9 cellular contexts compared by ENCODE assay signal in the genomic region with DNA sequence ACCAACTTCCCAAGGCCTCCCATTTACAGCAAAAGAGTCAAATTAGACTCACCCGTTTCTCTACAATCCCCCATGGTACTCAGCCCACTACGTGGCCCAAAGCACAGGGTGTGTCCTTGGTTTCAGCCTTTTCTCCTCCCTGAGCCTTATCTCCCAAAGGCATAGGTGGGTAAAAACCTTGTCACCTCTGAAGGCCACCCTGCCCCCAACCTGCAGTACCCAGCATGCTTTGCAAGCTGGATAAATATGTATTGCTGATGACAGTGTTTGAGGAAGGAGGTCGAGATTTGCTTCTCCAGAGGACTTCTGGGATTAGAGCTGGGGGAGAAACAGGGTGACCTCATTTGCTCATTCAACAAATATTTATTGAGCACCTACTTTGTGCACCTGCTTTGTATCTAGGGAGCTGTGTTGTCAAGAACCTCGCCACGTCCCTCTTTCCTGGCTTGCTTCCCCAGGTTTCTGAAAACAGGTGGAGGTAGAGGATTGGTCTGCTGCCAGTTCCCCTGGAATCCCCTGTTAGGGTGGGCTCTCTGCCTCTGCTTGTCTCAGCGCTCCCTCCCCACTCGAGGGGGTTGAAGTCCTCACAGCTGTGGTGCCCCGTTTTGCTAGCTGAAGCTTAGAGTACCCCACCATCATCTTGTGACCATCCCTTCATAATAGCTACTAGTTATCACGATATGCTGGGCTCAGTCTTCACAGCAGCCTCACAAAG. TPM values are rescaled to one million over a fixed set of nuclear protein-coding genes. Genes with fewer than 3 reads are reported as not detected.
A peak's percentile ranks its signal among the peaks of the same experiment; 100 is the strongest.
DNase-seq lines count a peak whose midpoint lies in the region; ATAC-seq and TF ChIP-seq lines count a peak whose summit lies in the region.
"Had no signal": no experiment of that assay in that cellular context is flagged by ENCODE, and none has a peak within 500 bp of the region (broad histone marks: within the 10 kb centered on the region; RNA-seq: fewer than 3 reads in every experiment).

No MANE protein-coding gene starts in this region.

- no peaks in the 10 kb centered on the region for H3K27me3 Mint-ChIP-seq in activated CD4-positive, alpha-beta memory T cell treated with anti-CD3 and anti-CD28 coated beads, Interleukin-2, amount 10 ng/mL, durations not matched to agents 7 days and 5 days
- H3K27me3 Mint-ChIP-seq in stimulated activated naive CD8-positive, alpha-beta T cell treated with anti-CD3 and anti-CD28 coated beads, Interleukin-15, amount 100 ng/mL, for 72 hours, result no peaks in the 10 kb centered on the region

- WGBS in right cardiac atrium, result 52% methylated on average over 9 of the region's 9 CpGs

- H3K4me3 ChIP-seq in right cardiac atrium (ENCODE audit: low read length), result no peak overlapping the region

- peak; percentile 38 for DNase-seq in activated CD4-positive, alpha-beta T cell treated with anti-CD3 and anti-CD28 coated beads for 48 hours
- no peak for DNase-seq in activated CD4-positive, alpha-beta T cell treated with anti-CD3 and anti-CD28 coated beads, Interleukin-2, amount 50 U/mL, for 1 hour
- DNase-seq in activated CD4-positive, alpha-beta memory T cell treated with anti-CD3 and anti-CD28 coated beads, Interleukin-2, amount 10 ng/mL, durations not matched to agents 7 days and 5 days, result no peak
- DNase-seq in right cardiac atrium (peak in 1 of 3 donors; percentile 41), HEK293T (ENCODE audit: extremely low spot score) (no peak), NCI-H510A (lab: John Stamatoyannopoulos, UW) (no peak), mesenteric fat pad (ENCODE audit: low spot score) (no peak)
- no peak for DNase-seq in stimulated activated naive CD8-positive, alpha-beta T cell treated with anti-CD3 and anti-CD28 coated beads, Interleukin-15, amount 100 ng/mL, for 72 hours
- DNase-seq: NCI-H446 had no signal

- peaks cover 37% of the 10 kb centered on the region for H3K4me1 ChIP-seq in right cardiac atrium (ENCODE audit: control insufficient read depth, insufficient read depth, low read length)

- H3K27ac Mint-ChIP-seq in activated CD4-positive, alpha-beta memory T cell treated with anti-CD3 and anti-CD28 coated beads, Interleukin-2, amount 10 ng/mL, durations not matched to agents 7 days and 5 days, result peak overlapping the region; percentile 90
- H3K27ac Mint-ChIP-seq in stimulated activated naive CD8-positive, alpha-beta T cell treated with anti-CD3 and anti-CD28 coated beads, Interleukin-15, amount 100 ng/mL, for 72 hours, result peak overlapping the region; percentile 30 to 54

- no peaks in the 10 kb centered on the region for H3K27me3 ChIP-seq in right cardiac atrium (ENCODE audit: control insufficient read depth, insufficient read depth)

- no peak for ATAC-seq in right cardiac atrium
- no peak for ATAC-seq in stimulated activated naive CD8-positive, alpha-beta T cell treated with anti-CD3 and anti-CD28 coated beads, Interleukin-15, amount 100 ng/mL, for 72 hours

- peak overlapping the region; percentile 20 for H3K27ac ChIP-seq in right cardiac atrium (ENCODE audit: low read length)

- CTCF ChIA-PET in activated CD4-positive, alpha-beta memory T cell treated with anti-CD3 and anti-CD28 coated beads, Interleukin-2, amount 10 ng/mL, durations not matched to agents 7 days and 5 days (lab: Charles Lee), result interaction anchor here (0.8 to 2.5 kb wide), 3 partner anchors 21 to 281 kb away, joined by 3 to 14 read pairs (median 12); no protein-coding TSS in a partner anchor
- CTCF ChIA-PET in HEK293T (lab: Yijun Ruan, JAX), result no interaction called here

- intact Hi-C loops in right cardiac atrium (cut with DNase I), result loop anchor here in 1 of 4 donors (10.0 kb wide), 1 partner anchor 102 kb away; no protein-coding TSS in a partner anchor

- peaks cover 72% of the 10 kb centered on the region for H3K4me1 Mint-ChIP-seq in activated CD4-positive, alpha-beta memory T cell treated with anti-CD3 and anti-CD28 coated beads, Interleukin-2, amount 10 ng/mL, durations not matched to agents 7 days and 5 days
- H3K4me1 Mint-ChIP-seq in stimulated activated naive CD8-positive, alpha-beta T cell treated with anti-CD3 and anti-CD28 coated beads, Interleukin-15, amount 100 ng/mL, for 72 hours, result peaks cover 80% of the 10 kb centered on the region

- H3K36me3 Mint-ChIP-seq in activated CD4-positive, alpha-beta memory T cell treated with anti-CD3 and anti-CD28 coated beads, Interleukin-2, amount 10 ng/mL, durations not matched to agents 7 days and 5 days (ENCODE audit: low read depth), result peaks cover 26% of the 10 kb centered on the region

- H3K4me3 Mint-ChIP-seq in activated CD4-positive, alpha-beta memory T cell treated with anti-CD3 and anti-CD28 coated beads, Interleukin-2, amount 10 ng/mL, durations not matched to agents 7 days and 5 days, result peak overlapping the region; percentile 98
- H3K4me3 Mint-ChIP-seq in stimulated activated naive CD8-positive, alpha-beta T cell treated with anti-CD3 and anti-CD28 coated beads, Interleukin-15, amount 100 ng/mL, for 72 hours, result peak overlapping the region; percentile 94 to 100

- H3K9me3 Mint-ChIP-seq in activated CD4-positive, alpha-beta memory T cell treated with anti-CD3 and anti-CD28 coated beads, Interleukin-2, amount 10 ng/mL, durations not matched to agents 7 days and 5 days, result no peaks in the 10 kb centered on the region
- H3K9me3 Mint-ChIP-seq in stimulated activated naive CD8-positive, alpha-beta T cell treated with anti-CD3 and anti-CD28 coated beads, Interleukin-15, amount 100 ng/mL, for 72 hours, result no peaks in the 10 kb centered on the region

- POLR2A ChIA-PET in activated CD4-positive, alpha-beta memory T cell treated with anti-CD3 and anti-CD28 coated beads, Interleukin-2, amount 10 ng/mL, durations not matched to agents 7 days and 5 days (lab: Charles Lee), result interaction anchor here (1.0 to 8.5 kb wide), 6 partner anchors 9 to 52 kb away, joined by 4 to 201 read pairs (median 30); a partner anchor contains a TSS
- POLR2A ChIA-PET in HEK293T (lab: Yijun Ruan, JAX), result interaction anchor here (1.2 to 8.4 kb wide), 3 partner anchors 8 to 123 kb away, joined by 4 to 125 read pairs (median 42); a partner anchor contains a TSS

- no peaks in the 10 kb centered on the region for H3K9me3 ChIP-seq in right cardiac atrium (ENCODE audit: control insufficient read depth, low read length)

TF ChIP-seq in HEK293T, 16 proteins besides CTCF, POLR2A, EP300 and RAD21:
- TF ChIP-seq TARDBP (IDR thresholded peaks at IDR 0.05) (no peak), ELF4 (IDR thresholded peaks at IDR 0.05) (no peak), L3MBTL2 (conservative IDR thresholded peaks at IDR 0.05) (no peak)

RNA-seq across cellular contexts. Expression of a gene that starts 3.0 kb away (rescaled TPM):
- total RNA-seq in activated CD4-positive, alpha-beta memory T cell treated with anti-CD3 and anti-CD28 coated beads, Interleukin-2, amount 10 ng/mL, durations not matched to agents 7 days and 5 days, result 100 to 1,000 TPM; 193 to 196 TPM
- total RNA-seq in right cardiac atrium (10 to 100 TPM; 29.2 to 39.6 (median 35.8) TPM), mesenteric fat pad (172 TPM)
- 23.8 TPM for polyA plus RNA-seq in right cardiac atrium

RNA-seq across cellular contexts. Expression of a gene that starts 19.3 kb away (rescaled TPM):
- total RNA-seq in activated CD4-positive, alpha-beta memory T cell treated with anti-CD3 and anti-CD28 coated beads, Interleukin-2, amount 10 ng/mL, durations not matched to agents 7 days and 5 days, result 100 to 1,000 TPM; 933 to 960 TPM
- total RNA-seq in right cardiac atrium (100 to 1,000 TPM; 830 to 995 (median 880) TPM), mesenteric fat pad (1,395 TPM)
- 1,847 TPM for polyA plus RNA-seq in right cardiac atrium

RNA-seq across cellular contexts. Expression of a gene that starts 47.7 kb away (rescaled TPM):
- 10 to 100 TPM; 29.0 to 30.1 TPM for total RNA-seq in activated CD4-positive, alpha-beta memory T cell treated with anti-CD3 and anti-CD28 coated beads, Interleukin-2, amount 10 ng/mL, durations not matched to agents 7 days and 5 days
- 10 to 100 TPM in 3 of 4 donors, 1 to 10 TPM in 1; 8.8 to 11.5 (median 10.9) TPM for total RNA-seq in right cardiac atrium
- 11.0 TPM for polyA plus RNA-seq in right cardiac atrium
- total RNA-seq in mesenteric fat pad, result 22.4 TPM
